8 cellular contexts compared by ENCODE assay signal in genomic region chr3:156509209-156510174, GRCh38. TPM values are rescaled to one million over a fixed set of nuclear protein-coding genes. Genes with fewer than 3 reads are reported as not detected.
DNase-seq lines count a peak whose midpoint lies in the region; ATAC-seq and TF ChIP-seq lines count a peak whose summit lies in the region.

No MANE protein-coding gene starts in this region.

- no peaks in the 10 kb centered on the region for H3K27me3 ChIP-seq in esophagus squamous epithelium

- WGBS in esophagus squamous epithelium, 2 donors: 52 to 63% methylated on average over 5 of the region's 5 CpGs

- H3K4me1 Mint-ChIP-seq in activated CD4-positive, alpha-beta T cell treated with anti-CD3 and anti-CD28 coated beads, Interleukin-2, amount 10 ng/mL, durations not matched to agents 7 days and 5 days: peaks cover 23% of the 10 kb centered on the region
- H3K4me1 Mint-ChIP-seq in natural killer cell: no peaks in the 10 kb centered on the region

- no peaks in the 10 kb centered on the region for H3K36me3 Mint-ChIP-seq in activated CD4-positive, alpha-beta T cell treated with anti-CD3 and anti-CD28 coated beads, Interleukin-2, amount 10 ng/mL, durations not matched to agents 7 days and 5 days (ENCODE audit: low read depth)
- H3K36me3 Mint-ChIP-seq in natural killer cell: no peaks in the 10 kb centered on the region

- peaks cover 29% of the 10 kb centered on the region for H3K27me3 Mint-ChIP-seq in activated CD4-positive, alpha-beta T cell treated with anti-CD3 and anti-CD28 coated beads, Interleukin-2, amount 10 ng/mL, durations not matched to agents 7 days and 5 days
- peaks cover 24 to 51% of the 10 kb centered on the region in 2 donors for H3K27me3 Mint-ChIP-seq in natural killer cell (ENCODE audit: low read depth in 2 of 2)

- peak; percentile 77 to 92 (median 81) for ATAC-seq in natural killer cell

- H3K4me1 ChIP-seq in HEK293 (ENCODE audit: control insufficient read depth, insufficient read depth, low read length): no peaks in the 10 kb centered on the region
- H3K4me1 ChIP-seq in esophagus squamous epithelium: no peaks in the 10 kb centered on the region

- DNase-seq in activated CD4-positive, alpha-beta T cell treated with anti-CD3 and anti-CD28 coated beads, Interleukin-2, amount 10 ng/mL, durations not matched to agents 7 days and 5 days: peak; percentile 20
- no peak for DNase-seq in activated CD4-positive, alpha-beta T cell treated with anti-CD3 and anti-CD28 coated beads for 48 hours
- DNase-seq in NAMALWA (ENCODE audit: low spot score): peak; percentile 84
- DNase-seq in SK-N-MC (ENCODE audit: low read depth, low spot score): peak; percentile 68
- DNase-seq in esophagus squamous epithelium (lab: John Stamatoyannopoulos, UW): no peak
- DNase-seq in natural killer cell: no peak
- DNase-seq in stimulated activated CD4-positive, alpha-beta T cell treated with anti-CD3 and anti-CD28 coated beads, Interleukin-15, amount 100 ng/mL, for 24 hours: no peak

- H3K27ac ChIP-seq in HEK293 (ENCODE audit: extremely low read depth, low read depth, low read length) (no peak overlapping the region), SK-N-MC (no peak overlapping the region), esophagus squamous epithelium (no peak overlapping the region)

- H3K4me3 Mint-ChIP-seq in activated CD4-positive, alpha-beta T cell treated with anti-CD3 and anti-CD28 coated beads, Interleukin-2, amount 10 ng/mL, durations not matched to agents 7 days and 5 days: no peak overlapping the region
- no peak overlapping the region for H3K4me3 Mint-ChIP-seq in natural killer cell

- no peak overlapping the region for H3K9ac ChIP-seq in SK-N-MC (ENCODE audit: insufficient read length)

- H3K36me3 ChIP-seq in HEK293 (ENCODE audit: control insufficient read depth in 2 of 2, insufficient read depth in 1 of 2, low read length in 2 of 2): no peaks in the 10 kb centered on the region
- H3K36me3 ChIP-seq in SK-N-MC (ENCODE audit: insufficient read depth, low read length): no peaks in the 10 kb centered on the region
- H3K36me3 ChIP-seq in esophagus squamous epithelium: no peaks in the 10 kb centered on the region

- intact Hi-C loops in esophagus squamous epithelium (cut with DNase I) (loop anchor here (5.0 kb wide), 1 partner anchor 362 kb away; no protein-coding TSS in a partner anchor), natural killer cell (cut with micrococcal nuclease) (loop anchor here (1.0 kb wide), 3 partner anchors 37 to 359 kb away; no protein-coding TSS in a partner anchor)

- CTCF ChIA-PET in activated CD4-positive, alpha-beta T cell treated with anti-CD3 and anti-CD28 coated beads, Interleukin-2, amount 10 ng/mL, durations not matched to agents 7 days and 5 days (lab: Charles Lee): interaction anchor here (0.8 to 2.4 kb wide), 12 partner anchors 15 to 723 kb away, joined by 3 to 8 read pairs (median 3); no protein-coding TSS in a partner anchor
- CTCF ChIA-PET in HEK293 (lab: Yijun Ruan, JAX): interaction anchor here (0.6 to 7.4 kb wide), 25 partner anchors 8 to 637 kb away, joined by 3 to 97 read pairs (median 4); no protein-coding TSS in a partner anchor

- TF ChIP-seq CTCF in HEK293 (tag by site-specific recombination; IDR thresholded peaks at IDR 0.05): no peak
- TF ChIP-seq CTCF in esophagus squamous epithelium (IDR thresholded peaks at IDR 0.05): peak; percentile 51 to 73 (median 56)
- TF ChIP-seq CTCF in natural killer cell (IDR thresholded peaks at IDR 0.05): peak; percentile 75

- H3K4me3 ChIP-seq in HEK293 (ENCODE audit: low read depth, low read length): no peak overlapping the region
- H3K4me3 ChIP-seq in SK-N-MC: no peak overlapping the region
- no peak overlapping the region for H3K4me3 ChIP-seq in esophagus squamous epithelium

- POLR2A ChIA-PET in activated CD4-positive, alpha-beta T cell treated with anti-CD3 and anti-CD28 coated beads, Interleukin-2, amount 10 ng/mL, durations not matched to agents 7 days and 5 days (lab: Charles Lee): no interaction called here
- POLR2A ChIA-PET in HEK293 (lab: Yijun Ruan, JAX): no interaction called here

- TF ChIP-seq POLR2A in esophagus squamous epithelium (IDR thresholded peaks at IDR 0.05): no peak

- H3K9me3 Mint-ChIP-seq in activated CD4-positive, alpha-beta T cell treated with anti-CD3 and anti-CD28 coated beads, Interleukin-2, amount 10 ng/mL, durations not matched to agents 7 days and 5 days: no peaks in the 10 kb centered on the region
- H3K9me3 Mint-ChIP-seq in natural killer cell: peaks cover 0 to 3% of the 10 kb centered on the region in 2 donors

- H3K9me3 ChIP-seq in HEK293 (ENCODE audit: control insufficient read depth, insufficient read depth, low read depth, low read length) (no peaks in the 10 kb centered on the region), SK-N-MC (ENCODE audit: low read depth, low read length) (no peaks in the 10 kb centered on the region), esophagus squamous epithelium (no peaks in the 10 kb centered on the region)

- no peak overlapping the region for H3K27ac Mint-ChIP-seq in activated CD4-positive, alpha-beta T cell treated with anti-CD3 and anti-CD28 coated beads, Interleukin-2, amount 10 ng/mL, durations not matched to agents 7 days and 5 days
- no peak overlapping the region for H3K27ac Mint-ChIP-seq in natural killer cell

TF ChIP-seq in HEK293, 187 proteins besides CTCF, POLR2A, EP300 and RAD21:
- TF ChIP-seq ZNF654 (tag by site-specific recombination; IDR thresholded peaks at IDR 0.05; ENCODE audit: low read depth) (peak; percentile 67), ZNF560 (tag by site-specific recombination; IDR thresholded peaks at IDR 0.05; ENCODE audit: borderline replicate concordance) (no peak), ZNF202 (tag by site-specific recombination; IDR thresholded peaks at IDR 0.05; ENCODE audit: borderline replicate concordance) (no peak)

RNA-seq across cellular contexts. Expression of gene SSR3, which starts 45.4 kb away (rescaled TPM):
- total RNA-seq in activated CD4-positive, alpha-beta T cell treated with anti-CD3 and anti-CD28 coated beads, Interleukin-2, amount 10 ng/mL, durations not matched to agents 7 days and 5 days: 100 to 1,000 TPM; 139 to 143 TPM
- 10 to 100 TPM; 42.5 to 74.7 (median 57.1) TPM for total RNA-seq in esophagus squamous epithelium
- 10 to 100 TPM; 60.7 to 75.1 (median 63.0) TPM for total RNA-seq in natural killer cell

Comparison
In these comparisons a context has a peak if more than half of its experiments do, and no peak if none do; other contexts are left out.
1. DNase-seq: peak in activated CD4-positive, alpha-beta T cell treated with anti-CD3 and anti-CD28 coated beads, Interleukin-2, amount 10 ng/mL, durations not matched to agents 7 days and 5 days (single experiment), NAMALWA (single experiment) and SK-N-MC (single experiment); none in activated CD4-positive, alpha-beta T cell treated with anti-CD3 and anti-CD28 coated beads for 48 hours (single experiment), esophagus squamous epithelium (single experiment), natural killer cell (single experiment) and stimulated activated CD4-positive, alpha-beta T cell treated with anti-CD3 and anti-CD28 coated beads, Interleukin-15, amount 100 ng/mL, for 24 hours (single experiment).